8 cellular contexts compared by ENCODE assay signal in genomic region chr7:143408686-143409551, GRCh38. TPM values are rescaled to one million over a fixed set of nuclear protein-coding genes. Genes with fewer than 3 reads are reported as not detected.
A peak's percentile ranks its signal among the peaks of the same experiment; 100 is the strongest.
DNase-seq lines count a peak whose midpoint lies in the region; ATAC-seq and TF ChIP-seq lines count a peak whose summit lies in the region.

Gene EPHA1, minus strand, starts transcription at chr7:143408856. Its CDS starts 51 bp downstream, at chr7:143408805.

- no peaks in the 10 kb centered on the region for H3F3A ChIP-seq in SK-N-SH (replicated peaks; ENCODE audit: insufficient read depth)

- WGBS in SK-N-SH (ENCODE audit: low lambda C conversion rate), result 52% methylated on average over 29 of the region's 39 CpGs

- H3K4me1 ChIP-seq in SK-N-SH (ENCODE audit: control insufficient read depth in 1 of 2, insufficient read depth in 2 of 2, low read depth in 1 of 2, low read length in 1 of 2), result peaks cover 4 to 23% of the 10 kb centered on the region in 2 experiments; a peak in 3 of 4 replicates
- peaks cover 8 to 24% of the 10 kb centered on the region in 2 donors for H3K4me1 ChIP-seq in ascending aorta

- no peak for TF ChIP-seq EP300 in SK-N-SH (IDR thresholded peaks at IDR 0.05; ENCODE audit: borderline replicate concordance in 1 of 2, low read depth in 1 of 2, low read length in 1 of 2)

- peak within 1 kb of the TSS; percentile 61 for H3K4me2 ChIP-seq in SK-N-SH

- H3K36me3 ChIP-seq in SK-N-SH (replicated peaks in 1 of 2; ENCODE audit: control insufficient read depth in 1 of 2, insufficient read depth in 2 of 2, low read length in 1 of 2) (no peaks in the 10 kb centered on the region), ascending aorta (no peaks in the 10 kb centered on the region)

- no peak for TF ChIP-seq RAD21 in SK-N-SH (IDR thresholded peaks at IDR 0.05; ENCODE audit: low read length)

- CTCF ChIA-PET in SK-N-SH (lab: Yijun Ruan, JAX), result interaction anchor here (1.3 to 8.8 kb wide), 4 partner anchors 7 to 169 kb away, joined by 5 to 68 read pairs (median 34); partner anchors contain the start of gene ZYX

- TF ChIP-seq CTCF in SK-N-SH (IDR thresholded peaks at IDR 0.05) (no peak), ascending aorta (IDR thresholded peaks at IDR 0.05) (peak in 2 of 3 experiments; percentile 24 to 27)

- intact Hi-C loops in ascending aorta (cut with DNase I), result no loop called here

- POLR2A ChIA-PET in SK-N-SH (lab: Yijun Ruan, JAX), result no interaction called here

- no peaks in the 10 kb centered on the region for H3K79me2 ChIP-seq in SK-N-SH (ENCODE audit: insufficient read depth)

- ATAC-seq in SK-N-SH treated with all-trans-retinoic acid at 6 μM for 48 hours (no peak), HG03378 (IDR thresholded peaks at IDR 0.05; ENCODE audit: unreplicated experiment) (no peak)

- no peak for DNase-seq in SK-N-SH
- DNase-seq in NCI-H748 treated with DMSO at 0.1 percent for 48 hours (lab: John Stamatoyannopoulos, UW), result peak; percentile 38
- DNase-seq in ascending aorta (ENCODE audit: low spot score in 2 of 2), result peak in 1 of 2 donors; percentile 56
- peak; percentile 95 for DNase-seq in iPS-NIHi7 (ENCODE audit: extremely low spot score)
- DNase-seq in stimulated activated CD8-positive, alpha-beta memory T cell treated with anti-CD3 and anti-CD28 coated beads, Interleukin-4, amount 100 ng/mL, for 48 hours, result peak; percentile 60
- no peak for DNase-seq in NK-92 (lab: John Stamatoyannopoulos, UW; ENCODE audit: unreplicated experiment)

- H3K27ac ChIP-seq in SK-N-SH (ENCODE audit: low read depth in 2 of 2, low read length in 1 of 2) (no peak within 1 kb of the TSS), ascending aorta (peak within 1 kb of the TSS; percentile 32 to 49)

- no peak within 1 kb of the TSS for H3K9ac ChIP-seq in SK-N-SH

- no peaks in the 10 kb centered on the region for H3K9me2 ChIP-seq in SK-N-SH

- H3K9me3 ChIP-seq in SK-N-SH (no peaks in the 10 kb centered on the region), ascending aorta (no peaks in the 10 kb centered on the region)

- H2AFZ ChIP-seq in SK-N-SH (ENCODE audit: low read depth), result peak within 1 kb of the TSS; percentile 85

- H4K20me1 ChIP-seq in SK-N-SH (ENCODE audit: insufficient read depth), result no peaks in the 10 kb centered on the region

- H3K4me3 ChIP-seq in SK-N-SH (ENCODE audit: low read depth in 2 of 2, low read length in 1 of 2), result no peak within 1 kb of the TSS
- H3K4me3 ChIP-seq in ascending aorta, result peak within 1 kb of the TSS in 1 of 2 donors; percentile 35

- H3K27me3 ChIP-seq in SK-N-SH (ENCODE audit: insufficient read depth), result no peaks in the 10 kb centered on the region
- no peaks in the 10 kb centered on the region for H3K27me3 ChIP-seq in ascending aorta

TF ChIP-seq in SK-N-SH, 30 proteins besides CTCF, POLR2A, EP300 and RAD21 (continues in another document):
- TF ChIP-seq GABPA (IDR thresholded peaks at IDR 0.05; ENCODE audit: low read depth), result no peak
- no peak for TF ChIP-seq CHD2 (IDR thresholded peaks at IDR 0.05; ENCODE audit: low read length, partially characterized antibody)
- TF ChIP-seq RFX5 (IDR thresholded peaks at IDR 0.05; ENCODE audit: low read length), result no peak
- no peak for TF ChIP-seq RCOR1 (IDR thresholded peaks at IDR 0.05; ENCODE audit: low read length)
- TF ChIP-seq MAX (IDR thresholded peaks at IDR 0.05; ENCODE audit: low read depth), result no peak
- TF ChIP-seq FOXM1 (IDR thresholded peaks at IDR 0.05; ENCODE audit: low read depth), result no peak
- no peak for TF ChIP-seq FOSL2 (IDR thresholded peaks at IDR 0.05; ENCODE audit: borderline replicate concordance, low read depth)
- TF ChIP-seq TAF1 (IDR thresholded peaks at IDR 0.05; ENCODE audit: borderline replicate concordance, low read depth, low read length), result no peak
- TF ChIP-seq PBX3 (IDR thresholded peaks at IDR 0.05), result no peak
- TF ChIP-seq USF1 (IDR thresholded peaks at IDR 0.05; ENCODE audit: borderline replicate concordance, low read depth), result no peak

TF ChIP-seq in SK-N-SH treated with all-trans-retinoic acid at 6 μM for 48 hours, 23 proteins besides CTCF, POLR2A, EP300 and RAD21:
- TF ChIP-seq ZNF565 (CRISPR knock-in tag; conservative IDR thresholded peaks at IDR 0.05; ENCODE audit: low read depth) (no peak), ARNTL (CRISPR knock-in tag; IDR thresholded peaks at IDR 0.05; ENCODE audit: borderline replicate concordance, low read depth) (no peak), ZC3H10 (CRISPR knock-in tag; IDR thresholded peaks at IDR 0.05) (no peak), RARB (CRISPR knock-in tag; IDR thresholded peaks at IDR 0.05) (no peak)

RNA-seq across cellular contexts. Expression of gene EPHA1, which starts in this region (rescaled TPM):
- polyA plus RNA-seq in SK-N-SH (2012; rRNA removed), result 0.26 and 0.49 TPM in 2 replicates
- 0.19 and 0.28 TPM in 2 replicates for polyA plus RNA-seq in SK-N-SH (2012; cell fraction: cytosol; rRNA removed)
- polyA plus RNA-seq in SK-N-SH (2012; cell fraction: nucleus; rRNA removed), result 0.64 and 1.0 TPM in 2 replicates
- total RNA-seq in ascending aorta, result not detected

Comparison
In these comparisons a context has a peak if more than half of its experiments do, and no peak if none do; other contexts are left out.
1. DNase-seq: peak in NCI-H748 treated with DMSO at 0.1 percent for 48 hours (single experiment), iPS-NIHi7 (single experiment) and stimulated activated CD8-positive, alpha-beta memory T cell treated with anti-CD3 and anti-CD28 coated beads, Interleukin-4, amount 100 ng/mL, for 48 hours (single experiment); none in SK-N-SH (single experiment) and NK-92 (single experiment).
2. H3K27ac ChIP-seq: peak in ascending aorta (2 of 2); none in SK-N-SH (0 of 2).